In the genomic region with DNA sequence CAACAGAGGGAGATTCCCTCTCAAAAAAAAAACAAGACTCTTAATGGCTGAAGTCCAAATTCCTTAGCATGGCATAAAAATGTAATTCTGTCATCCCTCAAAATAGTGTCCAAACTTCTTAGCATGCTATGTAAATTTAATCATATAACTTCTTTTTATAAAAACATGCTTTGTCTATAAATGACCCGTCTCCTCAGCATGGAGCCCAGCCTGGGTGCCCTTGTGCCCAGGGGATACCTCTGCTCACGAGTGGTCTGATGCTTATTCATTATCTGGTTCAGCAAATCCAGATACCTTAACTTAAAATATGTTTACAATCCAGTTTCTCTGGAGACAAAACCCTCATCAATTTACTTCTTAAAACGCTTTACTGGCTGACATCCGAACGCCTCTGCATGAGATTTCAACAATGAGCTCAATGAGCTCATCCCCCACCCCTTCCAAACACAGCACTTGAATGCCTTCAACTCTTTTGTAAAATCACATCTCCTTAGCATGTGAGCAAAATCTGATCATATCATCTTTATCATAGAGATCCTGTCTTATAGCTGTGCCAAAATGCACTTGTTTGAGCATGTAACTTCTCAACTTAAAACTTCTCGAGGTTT, we compare ENCODE assay signal across 16 cellular contexts.
"Had no signal": no experiment of that assay in that cellular context is flagged by ENCODE, and none has a peak within 500 bp of the region (broad histone marks: within the 10 kb centered on the region; RNA-seq: fewer than 3 reads in every experiment).

No MANE protein-coding gene starts in this region.

- H3K36me3 ChIP-seq: prostate gland, right lobe of liver, upper lobe of left lung had no signal

- DNase-seq: activated CD4-positive, alpha-beta T cell treated with anti-CD3 and anti-CD28 coated beads for 4 hours; activated CD8-positive, alpha-beta T cell treated with anti-CD3 and anti-CD28 coated beads for 36 hours; activated naive CD4-positive, alpha-beta T cell treated with Interleukin-2 at 50 U/mL for 16 hours; body of pancreas; effector memory CD8-positive, alpha-beta T cell; hippocampal formation; kidney glomerular epithelial cell; naive B cell; right lobe of liver; stimulated activated CD4-positive, alpha-beta T cell treated with anti-CD3 and anti-CD28 coated beads, Interleukin-12 subunit alpha, Interleukin-12 subunit beta, amount 100 ng/mL, for 4 hours; stimulated activated naive CD4-positive, alpha-beta T cell treated with Interleukin-2 at 50 U/mL for 16 hours; T-cell; upper lobe of left lung had no signal

- H3K4me3 ChIP-seq: body of pancreas, prostate gland, right lobe of liver, upper lobe of left lung had no signal

- ATAC-seq: activated CD8-positive, alpha-beta T cell treated with anti-CD3 and anti-CD28 coated beads for 36 hours; body of pancreas; effector memory CD8-positive, alpha-beta T cell; right lobe of liver; T-cell had no signal

- H3K4me1 ChIP-seq: prostate gland, right lobe of liver, upper lobe of left lung had no signal

- H3K27me3 ChIP-seq: body of pancreas, right lobe of liver, upper lobe of left lung had no signal

- H3K9me3 ChIP-seq: body of pancreas, prostate gland, right lobe of liver, upper lobe of left lung had no signal

- H3K27ac ChIP-seq: body of pancreas, epithelial cell of prostate, prostate gland, right lobe of liver, upper lobe of left lung, VCaP had no signal
